1 cellular context compared by ENCODE assay signal in the genomic region with DNA sequence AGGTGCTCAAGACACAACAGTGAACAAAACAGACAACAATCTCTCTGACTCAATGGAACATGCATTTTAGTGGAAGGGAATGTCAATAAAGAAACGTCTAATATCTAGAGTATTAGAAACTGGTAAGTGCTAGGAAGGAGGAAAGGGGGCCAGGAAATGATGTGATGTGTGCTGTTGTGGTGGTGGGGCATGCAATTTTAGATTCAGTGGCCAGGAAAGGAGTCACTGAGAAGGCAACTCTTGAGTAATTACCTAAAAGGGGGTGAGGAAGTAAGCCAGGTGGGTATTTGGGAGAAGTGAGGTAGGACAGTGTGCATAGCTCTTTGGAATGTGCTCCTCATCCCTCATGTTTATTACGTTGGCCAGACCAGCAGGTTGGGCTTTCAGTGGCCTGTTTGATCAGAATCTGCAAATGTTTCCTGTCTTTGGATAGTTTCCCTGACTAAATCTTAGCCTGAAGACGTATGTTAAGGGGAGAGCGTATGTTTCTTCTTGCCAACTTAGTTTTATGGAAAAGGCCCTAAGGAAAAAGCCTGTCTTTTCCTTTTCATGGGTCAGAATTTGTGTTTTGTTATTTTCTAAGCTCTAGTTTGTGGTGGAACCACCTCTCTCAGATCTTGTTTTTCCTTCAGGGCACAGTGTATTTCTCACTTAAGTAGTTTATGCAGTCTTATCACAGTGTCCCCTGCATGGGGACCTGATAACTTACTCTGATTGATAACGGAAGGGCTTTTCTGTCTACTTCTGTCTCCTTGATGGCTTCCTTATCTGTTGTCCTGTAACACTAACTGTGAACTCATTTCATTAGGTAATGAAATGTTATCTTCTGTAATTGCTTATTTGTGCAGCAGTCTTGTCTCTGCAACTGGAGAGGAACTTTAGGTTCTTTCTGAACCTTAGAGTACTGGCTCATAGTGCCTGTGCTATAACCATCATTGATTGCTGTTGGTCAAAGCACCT.
A peak's percentile ranks its signal among the peaks of the same experiment; 100 is the strongest.
TF ChIP-seq lines count a peak whose summit lies in the region.

No MANE protein-coding gene starts in this region.

TF ChIP-seq in HEK293, 187 proteins besides CTCF, POLR2A, EP300 and RAD21 (continued from another document and continues in another):
- TF ChIP-seq, protein P1, sequence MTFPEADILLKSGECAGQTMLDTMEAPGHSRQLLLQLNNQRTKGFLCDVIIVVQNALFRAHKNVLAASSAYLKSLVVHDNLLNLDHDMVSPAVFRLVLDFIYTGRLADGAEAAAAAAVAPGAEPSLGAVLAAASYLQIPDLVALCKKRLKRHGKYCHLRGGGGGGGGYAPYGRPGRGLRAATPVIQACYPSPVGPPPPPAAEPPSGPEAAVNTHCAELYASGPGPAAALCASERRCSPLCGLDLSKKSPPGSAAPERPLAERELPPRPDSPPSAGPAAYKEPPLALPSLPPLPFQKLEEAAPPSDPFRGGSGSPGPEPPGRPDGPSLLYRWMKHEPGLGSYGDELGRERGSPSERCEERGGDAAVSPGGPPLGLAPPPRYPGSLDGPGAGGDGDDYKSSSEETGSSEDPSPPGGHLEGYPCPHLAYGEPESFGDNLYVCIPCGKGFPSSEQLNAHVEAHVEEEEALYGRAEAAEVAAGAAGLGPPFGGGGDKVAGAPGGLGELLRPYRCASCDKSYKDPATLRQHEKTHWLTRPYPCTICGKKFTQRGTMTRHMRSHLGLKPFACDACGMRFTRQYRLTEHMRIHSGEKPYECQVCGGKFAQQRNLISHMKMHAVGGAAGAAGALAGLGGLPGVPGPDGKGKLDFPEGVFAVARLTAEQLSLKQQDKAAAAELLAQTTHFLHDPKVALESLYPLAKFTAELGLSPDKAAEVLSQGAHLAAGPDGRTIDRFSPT (tag by site-specific recombination; IDR thresholded peaks at IDR 0.05), result no peak
- peak; percentile 45; the same call in 1 of the 2 replicates for TF ChIP-seq OVOL3 (tag by site-specific recombination; IDR thresholded peaks at IDR 0.05)
- peak; percentile 97 for TF ChIP-seq ZXDB (tag by site-specific recombination; IDR thresholded peaks at IDR 0.05)
- TF ChIP-seq SALL2 (tag by site-specific recombination; IDR thresholded peaks at IDR 0.05; ENCODE audit: borderline replicate concordance), result no peak
- no peak for TF ChIP-seq PRDM2 (tag by site-specific recombination; IDR thresholded peaks at IDR 0.05; ENCODE audit: borderline replicate concordance)
- TF ChIP-seq TRIM28 (IDR thresholded peaks at IDR 0.05; ENCODE audit: borderline replicate concordance, low read length), result peak; percentile 80
- TF ChIP-seq ZFP37 (tag by site-specific recombination; IDR thresholded peaks at IDR 0.05), result no peak
- TF ChIP-seq ZNF580 (tag by site-specific recombination; IDR thresholded peaks at IDR 0.05), result no peak
- TF ChIP-seq TCF7L2 (IDR thresholded peaks at IDR 0.05; ENCODE audit: borderline replicate concordance, low read depth, low read length), result peak; percentile 75
- TF ChIP-seq KLF10 (tag by site-specific recombination; IDR thresholded peaks at IDR 0.05), result no peak; the same call in 1 of the 2 replicates
- TF ChIP-seq, protein P2, sequence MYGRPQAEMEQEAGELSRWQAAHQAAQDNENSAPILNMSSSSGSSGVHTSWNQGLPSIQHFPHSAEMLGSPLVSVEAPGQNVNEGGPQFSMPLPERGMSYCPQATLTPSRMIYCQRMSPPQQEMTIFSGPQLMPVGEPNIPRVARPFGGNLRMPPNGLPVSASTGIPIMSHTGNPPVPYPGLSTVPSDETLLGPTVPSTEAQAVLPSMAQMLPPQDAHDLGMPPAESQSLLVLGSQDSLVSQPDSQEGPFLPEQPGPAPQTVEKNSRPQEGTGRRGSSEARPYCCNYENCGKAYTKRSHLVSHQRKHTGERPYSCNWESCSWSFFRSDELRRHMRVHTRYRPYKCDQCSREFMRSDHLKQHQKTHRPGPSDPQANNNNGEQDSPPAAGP (tag by site-specific recombination; IDR thresholded peaks at IDR 0.05), result no peak
- TF ChIP-seq ZNF175 (tag by site-specific recombination; IDR thresholded peaks at IDR 0.05), result no peak
- TF ChIP-seq HOXA7 (CRISPR knock-in tag; IDR thresholded peaks at IDR 0.05; ENCODE audit: borderline replicate concordance), result no peak
- TF ChIP-seq, protein P3, sequence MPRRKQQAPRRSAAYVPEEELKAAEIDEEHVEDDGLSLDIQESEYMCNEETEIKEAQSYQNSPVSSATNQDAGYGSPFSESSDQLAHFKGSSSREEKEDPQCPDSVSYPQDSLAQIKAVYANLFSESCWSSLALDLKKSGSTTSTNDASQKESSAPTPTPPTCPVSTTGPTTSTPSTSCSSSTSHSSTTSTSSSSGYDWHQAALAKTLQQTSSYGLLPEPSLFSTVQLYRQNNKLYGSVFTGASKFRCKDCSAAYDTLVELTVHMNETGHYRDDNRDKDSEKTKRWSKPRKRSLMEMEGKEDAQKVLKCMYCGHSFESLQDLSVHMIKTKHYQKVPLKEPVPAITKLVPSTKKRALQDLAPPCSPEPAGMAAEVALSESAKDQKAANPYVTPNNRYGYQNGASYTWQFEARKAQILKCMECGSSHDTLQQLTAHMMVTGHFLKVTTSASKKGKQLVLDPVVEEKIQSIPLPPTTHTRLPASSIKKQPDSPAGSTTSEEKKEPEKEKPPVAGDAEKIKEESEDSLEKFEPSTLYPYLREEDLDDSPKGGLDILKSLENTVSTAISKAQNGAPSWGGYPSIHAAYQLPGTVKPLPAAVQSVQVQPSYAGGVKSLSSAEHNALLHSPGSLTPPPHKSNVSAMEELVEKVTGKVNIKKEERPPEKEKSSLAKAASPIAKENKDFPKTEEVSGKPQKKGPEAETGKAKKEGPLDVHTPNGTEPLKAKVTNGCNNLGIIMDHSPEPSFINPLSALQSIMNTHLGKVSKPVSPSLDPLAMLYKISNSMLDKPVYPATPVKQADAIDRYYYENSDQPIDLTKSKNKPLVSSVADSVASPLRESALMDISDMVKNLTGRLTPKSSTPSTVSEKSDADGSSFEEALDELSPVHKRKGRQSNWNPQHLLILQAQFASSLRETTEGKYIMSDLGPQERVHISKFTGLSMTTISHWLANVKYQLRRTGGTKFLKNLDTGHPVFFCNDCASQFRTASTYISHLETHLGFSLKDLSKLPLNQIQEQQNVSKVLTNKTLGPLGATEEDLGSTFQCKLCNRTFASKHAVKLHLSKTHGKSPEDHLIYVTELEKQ (tag by site-specific recombination; IDR thresholded peaks at IDR 0.05; ENCODE audit: borderline replicate concordance), result no peak
- TF ChIP-seq REPIN1 (tag by site-specific recombination; IDR thresholded peaks at IDR 0.05; ENCODE audit: low read depth), result no peak
- TF ChIP-seq FEZF1 (tag by site-specific recombination; IDR thresholded peaks at IDR 0.05), result peak; percentile 80
- TF ChIP-seq ZBTB44 (tag by site-specific recombination; IDR thresholded peaks at IDR 0.05), result peak; percentile 47
- no peak for TF ChIP-seq ZNF529 (tag by site-specific recombination; IDR thresholded peaks at IDR 0.05; ENCODE audit: insufficient replicate concordance)
- TF ChIP-seq ZNF624 (tag by site-specific recombination; IDR thresholded peaks at IDR 0.05), result no peak
- TF ChIP-seq ZNF174 (tag by site-specific recombination; IDR thresholded peaks at IDR 0.05), result no peak
- peak; percentile 44; the same call in 1 of the 2 replicates for TF ChIP-seq GFI1B (tag by site-specific recombination; IDR thresholded peaks at IDR 0.05)
- no peak for TF ChIP-seq ZBTB7A (tag by site-specific recombination; IDR thresholded peaks at IDR 0.05; ENCODE audit: low read depth)
- TF ChIP-seq ZNF169 (tag by site-specific recombination; IDR thresholded peaks at IDR 0.05), result no peak
- TF ChIP-seq ZNF585B (tag by site-specific recombination; IDR thresholded peaks at IDR 0.05), result no peak
- TF ChIP-seq ZNF274 (IDR thresholded peaks at IDR 0.05; ENCODE audit: low read length), result no peak
- TF ChIP-seq ZNF274 (tag by site-specific recombination; IDR thresholded peaks at IDR 0.05; ENCODE audit: borderline replicate concordance), result no peak
- TF ChIP-seq ZNF335 (tag by site-specific recombination; conservative IDR thresholded peaks at IDR 0.05), result peak; percentile 24; the same call in 1 of the 2 replicates
- TF ChIP-seq, protein P4, sequence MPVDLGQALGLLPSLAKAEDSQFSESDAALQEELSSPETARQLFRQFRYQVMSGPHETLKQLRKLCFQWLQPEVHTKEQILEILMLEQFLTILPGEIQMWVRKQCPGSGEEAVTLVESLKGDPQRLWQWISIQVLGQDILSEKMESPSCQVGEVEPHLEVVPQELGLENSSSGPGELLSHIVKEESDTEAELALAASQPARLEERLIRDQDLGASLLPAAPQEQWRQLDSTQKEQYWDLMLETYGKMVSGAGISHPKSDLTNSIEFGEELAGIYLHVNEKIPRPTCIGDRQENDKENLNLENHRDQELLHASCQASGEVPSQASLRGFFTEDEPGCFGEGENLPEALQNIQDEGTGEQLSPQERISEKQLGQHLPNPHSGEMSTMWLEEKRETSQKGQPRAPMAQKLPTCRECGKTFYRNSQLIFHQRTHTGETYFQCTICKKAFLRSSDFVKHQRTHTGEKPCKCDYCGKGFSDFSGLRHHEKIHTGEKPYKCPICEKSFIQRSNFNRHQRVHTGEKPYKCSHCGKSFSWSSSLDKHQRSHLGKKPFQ (tag by site-specific recombination; IDR thresholded peaks at IDR 0.05), result 0 out of 2 replicates have a peak, but pooled peaks have one; percentile 14
- TF ChIP-seq ZNF530 (tag by site-specific recombination; IDR thresholded peaks at IDR 0.05; ENCODE audit: low read depth), result no peak
- TF ChIP-seq OSR2 (tag by site-specific recombination; IDR thresholded peaks at IDR 0.05), result peak; percentile 88
- peak; percentile 93 for TF ChIP-seq ZNF692 (tag by site-specific recombination; IDR thresholded peaks at IDR 0.05)
- TF ChIP-seq GLIS1 (tag by site-specific recombination; IDR thresholded peaks at IDR 0.05), result 0 out of 2 replicates have a peak, but pooled peaks have one; percentile 22
